In genomic region chr13:97257800-97258799, GRCh38 we compare ENCODE assay signal across 1 cellular context.
TF ChIP-seq lines count a peak whose summit lies in the region.

No MANE protein-coding gene starts in this region.

TF ChIP-seq in GM12878, 131 proteins besides CTCF, POLR2A, EP300 and RAD21 (continued from another document):
- no peak for TF ChIP-seq JUND (IDR thresholded peaks at IDR 0.05; ENCODE audit: low read depth, low read length)
- 0 out of 2 replicates have a peak, but pooled peaks have one; percentile 17 for TF ChIP-seq ZNF384 (IDR thresholded peaks at IDR 0.05; ENCODE audit: borderline replicate concordance, low read depth, low read length)
- peak; percentile 28 for TF ChIP-seq MTA2 (IDR thresholded peaks at IDR 0.05; ENCODE audit: low read depth)
- TF ChIP-seq RUNX3 (IDR thresholded peaks at IDR 0.05; ENCODE audit: low read length), result peak; percentile 89
- TF ChIP-seq TBL1XR1 (IDR thresholded peaks at IDR 0.05; ENCODE audit: low read depth, low read length), result 0 out of 2 replicates have a peak, but pooled peaks have one; percentile 20
- no peak for TF ChIP-seq POLR2AphosphoS2 (IDR thresholded peaks at IDR 0.05; ENCODE audit: low read depth, low read length)
- no peak for TF ChIP-seq POU2F2 (IDR thresholded peaks at IDR 0.05; ENCODE audit: borderline replicate concordance, low read depth, low read length)
- peak; percentile 56 for TF ChIP-seq GABPA (IDR thresholded peaks at IDR 0.05; ENCODE audit: low read depth)
- no peak for TF ChIP-seq BHLHE40 (IDR thresholded peaks at IDR 0.05; ENCODE audit: borderline replicate concordance in 1 of 2, low read depth in 2 of 2, low read length in 1 of 2)
- TF ChIP-seq ATF7 (IDR thresholded peaks at IDR 0.05; ENCODE audit: low read depth), result peak; percentile 84
- peak; percentile 82 for TF ChIP-seq IRF4 (IDR thresholded peaks at IDR 0.05; ENCODE audit: low read depth, low read length)
- TF ChIP-seq CREM (IDR thresholded peaks at IDR 0.05; ENCODE audit: low read depth), result peak; percentile 57; the same call in 1 of the 2 replicates
- peak; percentile 92 for TF ChIP-seq NFIC (IDR thresholded peaks at IDR 0.05; ENCODE audit: low read depth, low read length)
- no peak for TF ChIP-seq PKNOX1 (IDR thresholded peaks at IDR 0.05)
- TF ChIP-seq SP1 (IDR thresholded peaks at IDR 0.05; ENCODE audit: low read depth, low read length), result no peak
- no peak for TF ChIP-seq IRF3 (IDR thresholded peaks at IDR 0.05)
- 0 out of 2 replicates have a peak, but pooled peaks have one; percentile 24 for TF ChIP-seq RELB (IDR thresholded peaks at IDR 0.05; ENCODE audit: low read depth)
- TF ChIP-seq NBN (IDR thresholded peaks at IDR 0.05), result no peak
- peak; percentile 84 for TF ChIP-seq ATF2 (IDR thresholded peaks at IDR 0.05; ENCODE audit: low read length)
- TF ChIP-seq E2F4 (IDR thresholded peaks at IDR 0.05; ENCODE audit: low read depth, low read length), result no peak
- TF ChIP-seq IKZF2 (IDR thresholded peaks at IDR 0.05), result peak in 1 of 2 experiments; percentile 56; a peak in 1 of 4 replicates
- no peak for TF ChIP-seq CUX1 (IDR thresholded peaks at IDR 0.05; ENCODE audit: insufficient replicate concordance, low read depth, low read length)
- peak in 1 of 2 experiments; percentile 77; a peak in 1 of 4 replicates for TF ChIP-seq ETV6 (conservative IDR thresholded peaks at IDR 0.05 in 1 of 2, IDR thresholded peaks at IDR 0.05 in 1 of 2; ENCODE audit: borderline replicate concordance in 1 of 2, low read depth in 1 of 2)
- 0 out of 2 replicates have a peak, but pooled peaks have one; percentile 12 for TF ChIP-seq DPF2 (IDR thresholded peaks at IDR 0.05)
- TF ChIP-seq ZBED1 (IDR thresholded peaks at IDR 0.05; ENCODE audit: borderline replicate concordance), result 0 out of 2 replicates have a peak, but pooled peaks have one; percentile 65
